Comparison of ENCODE assay signal across 24 cellular contexts in genomic region chr1:26389604-26390247, GRCh38. TPM values are rescaled to one million over a fixed set of nuclear protein-coding genes. Genes with fewer than 3 reads are reported as not detected.
A peak's percentile ranks its signal among the peaks of the same experiment; 100 is the strongest.
DNase-seq lines count a peak whose midpoint lies in the region; ATAC-seq, FAIRE-seq and TF ChIP-seq lines count a peak whose summit lies in the region.
"Had no signal": no experiment of that assay in that cellular context is flagged by ENCODE, and none has a peak within 500 bp of the region (broad histone marks: within the 10 kb centered on the region; RNA-seq: fewer than 3 reads in every experiment).

No MANE protein-coding gene starts in this region.

- H3K4me3 ChIP-seq in HepG2 (replicated peaks in 1 of 3; ENCODE audit: insufficient read depth in 1 of 3, low read depth in 2 of 3, low read length in 3 of 3): no peak overlapping the region
- no peak overlapping the region for H3K4me3 ChIP-seq in right lobe of liver
- H3K4me3 ChIP-seq in K562: no peak overlapping the region
- H3K4me3 ChIP-seq: A549, GM23248 had no signal

- no peak for FAIRE-seq in HepG2 (lab: Jason Lieb, UNC)
- FAIRE-seq in K562 (lab: Jason Lieb, UNC): no peak
- FAIRE-seq: A549, GM12891, GM18507, HTR-8/SVneo had no signal

- intact Hi-C loops in HepG2 (cut with micrococcal nuclease; ENCODE audit: unreplicated experiment): no loop called here
- intact Hi-C loops in right lobe of liver (cut with DNase I): no loop called here
- intact Hi-C loops in K562 (cut with micrococcal nuclease): loop anchor here (2.0 to 10.0 kb wide), 2 partner anchors 105 to 215 kb away; partner anchors contain the start of genes CNKSR1 and ZNF593OS
- intact Hi-C loops in sciatic nerve (cut with DNase I): no loop called here

- POLR2A ChIA-PET in HepG2 (lab: Yijun Ruan, JAX): interaction anchor here (1.4 kb wide), 1 partner anchor 39 kb away, joined by 10 read pairs; no protein-coding TSS in a partner anchor
- POLR2A ChIA-PET in K562 (lab: Yijun Ruan, JAX): interaction anchor here (0.9 kb wide), 1 partner anchor 57 kb away, joined by 3 read pairs; no protein-coding TSS in a partner anchor

- CTCF ChIA-PET in HepG2 (lab: Yijun Ruan, JAX; ENCODE audit: low intra/inter-chr PET ratio, low total read pairs): interaction anchor here (3.3 kb wide), 1 partner anchor 104 kb away, joined by 22 read pairs; no protein-coding TSS in a partner anchor
- CTCF ChIA-PET in K562 (lab: Yijun Ruan, JAX; ENCODE audit: low intra/inter-chr PET ratio): no interaction called here

- in situ Hi-C loops in HepG2 (cut with HindIII; ENCODE audit: extremely low pct_ligation_motif_present, low pct_unique_long_range_greater_than_20kb): loop anchor here (5.0 kb wide), 1 partner anchor 107 kb away; the partner anchor contains the start of gene SH3BGRL3
- in situ Hi-C loops in K562 (cut with MboI): loop anchor here (5.0 kb wide), 1 partner anchor 112 kb away; no protein-coding TSS in a partner anchor

- H4K20me1 ChIP-seq in HepG2 (ENCODE audit: insufficient read depth, low read length) (no peaks in the 10 kb centered on the region), K562 (replicated peaks; ENCODE audit: control insufficient read depth, insufficient read depth, low read length) (no peaks in the 10 kb centered on the region)

- WGBS in HepG2 (ENCODE audit: low lambda C conversion rate): 71% methylated on average over 4 of the region's 4 CpGs
- WGBS in right lobe of liver (ENCODE audit: insufficient coverage, low coverage, low lambda C conversion rate, missing lambda C conversion rate): 82% methylated on average over 3 of the region's 4 CpGs
- WGBS in K562 (ENCODE audit: insufficient coverage, low coverage, missing lambda C conversion rate): 60% methylated on average over 4 of the region's 4 CpGs

- TF ChIP-seq EP300 in HepG2 (IDR thresholded peaks at IDR 0.05; ENCODE audit: low read depth in 2 of 2, low read length in 2 of 2) (no peak), HepG2 (CRISPR knock-in tag; IDR thresholded peaks at IDR 0.05; ENCODE audit: borderline replicate concordance) (no peak), K562 (IDR thresholded peaks at IDR 0.05; ENCODE audit: low read length) (no peak)

- BruUV-seq in HepG2 (replicated peaks; lab: Mats Ljungman, UMichigan) (no TSS peak), K562 (replicated peaks; lab: Mats Ljungman, UMichigan) (no TSS peak)

- H3K9me1 ChIP-seq in K562 (ENCODE audit: control insufficient read depth, insufficient read depth, low read length): no peaks in the 10 kb centered on the region

- no peak overlapping the region for H3K9ac ChIP-seq in HepG2 (ENCODE audit: insufficient read depth, low read depth, low read length)
- 0 out of 4 replicates have a peak overlapping the region, but pooled peaks of 1 of the 2 experiments have one; percentile 0 for H3K9ac ChIP-seq in K562 (ENCODE audit: insufficient read depth in 1 of 2, low read depth in 2 of 2, low read length in 2 of 2)
- H3K9ac ChIP-seq: GM23248 had no signal

- H3K79me2 ChIP-seq in HepG2 (ENCODE audit: insufficient read depth, low read length): no peaks in the 10 kb centered on the region
- no peaks in the 10 kb centered on the region for H3K79me2 ChIP-seq in K562 (ENCODE audit: control insufficient read depth, insufficient read depth, low read length)

- H3K4me1 ChIP-seq in HepG2 (ENCODE audit: insufficient read depth, low read length) (peaks cover 55% of the 10 kb centered on the region), right lobe of liver (no peaks in the 10 kb centered on the region), K562 (replicated peaks in 1 of 2; ENCODE audit: control insufficient read depth in 2 of 2, insufficient read depth in 2 of 2, low read length in 2 of 2) (peaks cover 5 to 15% of the 10 kb centered on the region in 2 experiments)

- no peak overlapping the region for H3K27ac ChIP-seq in HepG2 (ENCODE audit: extremely low read length, insufficient read depth, low read length)
- H3K27ac ChIP-seq in right lobe of liver: no peak overlapping the region
- H3K27ac ChIP-seq in K562 (ENCODE audit: extremely low read depth, low read depth, low read length): no peak overlapping the region
- H3K27ac ChIP-seq: GM23248, HL-60 had no signal

- H3K4me2 ChIP-seq in HepG2 (ENCODE audit: low read depth, low read length) (no peak overlapping the region), K562 (ENCODE audit: insufficient read depth, low read length) (no peak overlapping the region)
- H3K4me2 ChIP-seq: A549 had no signal

- H2AFZ ChIP-seq in HepG2 (ENCODE audit: low read length) (no peak overlapping the region), K562 (ENCODE audit: low read depth, low read length) (no peak overlapping the region)
- H2AFZ ChIP-seq: GM23248 had no signal

- no peaks in the 10 kb centered on the region for H3K36me3 ChIP-seq in HepG2 (replicated peaks in 1 of 2; ENCODE audit: control insufficient read depth in 1 of 2, insufficient read depth in 2 of 2, low read length in 2 of 2)
- no peaks in the 10 kb centered on the region for H3K36me3 ChIP-seq in right lobe of liver
- H3K36me3 ChIP-seq in K562 (ENCODE audit: control insufficient read depth, insufficient read depth, low read length): no peaks in the 10 kb centered on the region

- no peak for TF ChIP-seq POLR2A in HepG2 (IDR thresholded peaks at IDR 0.05; ENCODE audit: insufficient read depth in 1 of 2, low read depth in 2 of 2, low read length in 2 of 2)
- TF ChIP-seq POLR2A in right lobe of liver (IDR thresholded peaks at IDR 0.05): no peak
- no peak for TF ChIP-seq POLR2A in K562 (conservative IDR thresholded peaks at IDR 0.05)

- H3K9me3 ChIP-seq in HepG2 (ENCODE audit: low read length) (no peaks in the 10 kb centered on the region), right lobe of liver (no peaks in the 10 kb centered on the region), K562 (replicated peaks; ENCODE audit: control insufficient read depth, insufficient read depth, low read depth, low read length) (no peaks in the 10 kb centered on the region)
- H3K9me3 ChIP-seq: A549 had no signal

- TF ChIP-seq CTCF in HepG2 (CRISPR knock-in tag; IDR thresholded peaks at IDR 0.05) (no peak), right lobe of liver (IDR thresholded peaks at IDR 0.05) (no peak), K562 (IDR thresholded peaks at IDR 0.05 in 2 of 3, conservative IDR thresholded peaks at IDR 0.05 in 1 of 3; ENCODE audit: insufficient read depth in 2 of 3, low read depth in 1 of 3, low read length in 3 of 3) (no peak), GM20000 (IDR thresholded peaks at IDR 0.05; ENCODE audit: extremely low read depth, missing control alignments) (no peak)

- TF ChIP-seq RAD21 in HepG2 (CRISPR knock-in tag; IDR thresholded peaks at IDR 0.05) (no peak), K562 (CRISPR knock-in tag; conservative IDR thresholded peaks at IDR 0.05 in 1 of 2, IDR thresholded peaks at IDR 0.05 in 1 of 2) (no peak)

- ATAC-seq in HepG2 (no peak), right lobe of liver (no peak), K562 (no peak), sciatic nerve (no peak)
- ATAC-seq: A549, HCT116 had no signal

- no peaks in the 10 kb centered on the region; a peak in 1 of 5 replicates for H3K27me3 ChIP-seq in HepG2 (ENCODE audit: control insufficient read depth in 1 of 2, insufficient read depth in 2 of 2, low read length in 2 of 2)
- no peaks in the 10 kb centered on the region for H3K27me3 ChIP-seq in right lobe of liver
- H3K27me3 ChIP-seq in K562 (ENCODE audit: control insufficient read depth in 2 of 2, insufficient read depth in 2 of 2, low read length in 2 of 2): no peaks in the 10 kb centered on the region

- DNase-seq in HepG2 (ENCODE audit: low spot score) (no peak), right lobe of liver (no peak), K562 (ENCODE audit: extremely low read depth in 1 of 4, low spot score in 3 of 4) (no peak), sciatic nerve (ENCODE audit: low spot score) (peak; percentile 6), ureter (ENCODE audit: low spot score) (no peak), GM20000 (ENCODE audit: low spot score) (no peak)
- DNase-seq: C1 segment of cervical spinal cord, DMS 273 treated with DMSO at 0.1 percent for 48 hours, GF-D8, GM23248, NCI-H1417, NCI-H1930, NCI-H2171, NCI-H748 treated with DMSO at 0.1 percent for 48 hours, RPMI8226, SIG-M5 had no signal

RNA-seq across cellular contexts. Expression of gene ZNF683, which starts 17.2 kb away (rescaled TPM):
- total RNA-seq in HepG2 (2016; rRNA removed; fragmentation: Illumina TruSeq; extraction: Trizol) (not detected in 2 replicates), right lobe of liver (under 1 TPM in 1 of 6 experiments, not detected in 5; 0.19 TPM), K562 (2014; rRNA removed) (not detected in 2 replicates), K562 (2014; rRNA removed; fragmentation: Illumina TruSeq; extraction: Trizol) (not detected in 2 replicates), K562 (2015; rRNA removed; fragmentation: Illumina TruSeq; extraction: Trizol) (not detected in 2 replicates), K562 (2021) (not detected in 2 replicates), sciatic nerve (0.31 TPM), ureter (1.2 TPM)
- total RNA-seq in HepG2 (2016; cell fraction: cytosol; rRNA removed; fragmentation: Illumina TruSeq; extraction: Trizol; ENCODE audit: low read depth): not detected in 2 replicates
- total RNA-seq in HepG2 (2016; cell fraction: insoluble cytoplasmic fraction; rRNA removed; fragmentation: Illumina TruSeq; extraction: Trizol): not detected in 2 replicates
- total RNA-seq in HepG2 (2016; cell fraction: membrane; rRNA removed; fragmentation: Illumina TruSeq; extraction: Trizol): not detected in 2 replicates
- total RNA-seq in HepG2 (2016; cell fraction: nucleus; rRNA removed; fragmentation: Illumina TruSeq; extraction: Trizol): not detected in 2 replicates
- polyA plus RNA-seq in HepG2 (2011; rRNA removed) (not detected in 2 replicates), K562 (2011; rRNA removed) (not detected in 2 replicates), K562 (2014; fragmentation: Illumina TruSeq; extraction: Trizol) (not detected in 2 replicates), K562 (2014; fragmentation: Nextera tagmentation; extraction: Ambion mirVana) (not detected), K562 (2014; rRNA removed) (not detected in 2 replicates)
- not detected in 2 replicates for polyA plus RNA-seq in HepG2 (2011; cell fraction: cytosol; rRNA removed)
- polyA plus RNA-seq in HepG2 (2011; cell fraction: nucleus; rRNA removed): not detected in 2 replicates
- polyA plus RNA-seq in HepG2 (2012): not detected in 2 replicates
- polyA plus RNA-seq in HepG2 (2016; cell fraction: cytosol; fragmentation: Illumina TruSeq; extraction: Trizol; ENCODE audit: low read depth): not detected in 2 replicates
- polyA plus RNA-seq in HepG2 (2016; cell fraction: insoluble cytoplasmic fraction; fragmentation: Illumina TruSeq; extraction: Trizol; ENCODE audit: low read depth): not detected in 2 replicates
- polyA plus RNA-seq in HepG2 (2016; cell fraction: membrane; fragmentation: Illumina TruSeq; extraction: Trizol; ENCODE audit: low read depth): not detected in 2 replicates
- polyA plus RNA-seq in HepG2 (2016; cell fraction: nucleus; fragmentation: Illumina TruSeq; extraction: Trizol; ENCODE audit: insufficient read depth, low read depth): not detected in 2 replicates
- not detected in 2 replicates for polyA minus RNA-seq in HepG2 (2011; rRNA and poly(A)+ RNA removed; ENCODE audit: low replicate concordance)
- not detected in 2 replicates for polyA minus RNA-seq in HepG2 (2011; cell fraction: cytosol; rRNA and poly(A)+ RNA removed)
- not detected in 2 replicates for polyA minus RNA-seq in HepG2 (2011; cell fraction: nucleus; rRNA and poly(A)+ RNA removed)
- total RNA-seq in K562 (2011; cell fraction: chromatin; rRNA removed; ENCODE audit: low replicate concordance): not detected in 2 replicates
- not detected in 2 replicates for total RNA-seq in K562 (2011; cell fraction: nucleolus; rRNA removed)
- total RNA-seq in K562 (2011; cell fraction: nucleoplasm; rRNA removed): not detected in 2 replicates
- polyA plus RNA-seq in K562 (2011; cell fraction: cytosol; rRNA removed): not detected in 2 replicates
- polyA plus RNA-seq in K562 (2011; cell fraction: nucleus; rRNA removed): not detected in 2 replicates
- not detected in 2 replicates for polyA plus RNA-seq in K562 (2012)
- polyA minus RNA-seq in K562 (2011; rRNA and poly(A)+ RNA removed): not detected in 2 replicates
- not detected in 2 replicates for polyA minus RNA-seq in K562 (2011; cell fraction: cytosol; rRNA and poly(A)+ RNA removed)
- not detected in 2 replicates for polyA minus RNA-seq in K562 (2011; cell fraction: nucleus; rRNA and poly(A)+ RNA removed)
- total RNA-seq: Daoy, GM23248, NCI-H460 had no signal
- polyA plus RNA-seq: A549, GM23248 had no signal

RNA-seq across cellular contexts. Expression of gene LIN28A, which starts 20.9 kb away (rescaled TPM):
- total RNA-seq in HepG2 (2016; rRNA removed; fragmentation: Illumina TruSeq; extraction: Trizol) (0.04 TPM in 1 of 2 replicates, not detected in the other), right lobe of liver (under 1 TPM in 1 of 6 experiments, not detected in 5; 0.09 TPM), K562 (2014; rRNA removed) (3.1 and 3.8 TPM in 2 replicates), K562 (2014; rRNA removed; fragmentation: Illumina TruSeq; extraction: Trizol) (4.3 and 4.5 TPM in 2 replicates), K562 (2015; rRNA removed; fragmentation: Illumina TruSeq; extraction: Trizol) (4.5 and 5.4 TPM in 2 replicates), K562 (2021) (5.1 TPM in 2 replicates), sciatic nerve (not detected), ureter (not detected)
- total RNA-seq in HepG2 (2016; cell fraction: cytosol; rRNA removed; fragmentation: Illumina TruSeq; extraction: Trizol; ENCODE audit: low read depth): not detected in 2 replicates
- total RNA-seq in HepG2 (2016; cell fraction: insoluble cytoplasmic fraction; rRNA removed; fragmentation: Illumina TruSeq; extraction: Trizol): 0.02 TPM in 1 of 2 replicates, not detected in the other
- total RNA-seq in HepG2 (2016; cell fraction: membrane; rRNA removed; fragmentation: Illumina TruSeq; extraction: Trizol): not detected in 2 replicates
- not detected in 2 replicates for total RNA-seq in HepG2 (2016; cell fraction: nucleus; rRNA removed; fragmentation: Illumina TruSeq; extraction: Trizol)
- polyA plus RNA-seq in HepG2 (2011; rRNA removed) (0.01 TPM in 1 of 2 replicates, not detected in the other), K562 (2011; rRNA removed) (0.26 and 5.2 TPM in 2 replicates), K562 (2014; fragmentation: Illumina TruSeq; extraction: Trizol) (3.5 and 3.9 TPM in 2 replicates), K562 (2014; fragmentation: Nextera tagmentation; extraction: Ambion mirVana) (1 to 10 TPM in 1 of 2 experiments, under 1 TPM in 1; 0.80 to 1.0 TPM), K562 (2014; rRNA removed) (2.4 and 3.2 TPM in 2 replicates)
- polyA plus RNA-seq in HepG2 (2011; cell fraction: cytosol; rRNA removed): 0.01 TPM in 1 of 2 replicates, not detected in the other
- 0.05 and 0.07 TPM in 2 replicates for polyA plus RNA-seq in HepG2 (2011; cell fraction: nucleus; rRNA removed)
- polyA plus RNA-seq in HepG2 (2012): 0.05 TPM in 1 of 2 replicates, not detected in the other
- not detected in 2 replicates for polyA plus RNA-seq in HepG2 (2016; cell fraction: cytosol; fragmentation: Illumina TruSeq; extraction: Trizol; ENCODE audit: low read depth)
- polyA plus RNA-seq in HepG2 (2016; cell fraction: insoluble cytoplasmic fraction; fragmentation: Illumina TruSeq; extraction: Trizol; ENCODE audit: low read depth): not detected in 2 replicates
- polyA plus RNA-seq in HepG2 (2016; cell fraction: membrane; fragmentation: Illumina TruSeq; extraction: Trizol; ENCODE audit: low read depth): not detected in 2 replicates
- not detected in 2 replicates for polyA plus RNA-seq in HepG2 (2016; cell fraction: nucleus; fragmentation: Illumina TruSeq; extraction: Trizol; ENCODE audit: insufficient read depth, low read depth)
- 0.04 TPM in 1 of 2 replicates, not detected in the other for polyA minus RNA-seq in HepG2 (2011; rRNA and poly(A)+ RNA removed; ENCODE audit: low replicate concordance)
- not detected in 2 replicates for polyA minus RNA-seq in HepG2 (2011; cell fraction: cytosol; rRNA and poly(A)+ RNA removed)
- polyA minus RNA-seq in HepG2 (2011; cell fraction: nucleus; rRNA and poly(A)+ RNA removed): not detected in 2 replicates
- total RNA-seq in K562 (2011; cell fraction: chromatin; rRNA removed; ENCODE audit: low replicate concordance): 0.51 and 0.97 TPM in 2 replicates
- 0.53 and 0.67 TPM in 2 replicates for total RNA-seq in K562 (2011; cell fraction: nucleolus; rRNA removed)
- 0.81 and 1.5 TPM in 2 replicates for total RNA-seq in K562 (2011; cell fraction: nucleoplasm; rRNA removed)
- polyA plus RNA-seq in K562 (2011; cell fraction: cytosol; rRNA removed): 0.25 and 1.9 TPM in 2 replicates
- polyA plus RNA-seq in K562 (2011; cell fraction: nucleus; rRNA removed): 0.15 and 1.7 TPM in 2 replicates
- 0.24 and 1.0 TPM in 2 replicates for polyA plus RNA-seq in K562 (2012)
- 0.69 and 13.6 TPM in 2 replicates for polyA minus RNA-seq in K562 (2011; rRNA and poly(A)+ RNA removed)
- 0.36 and 6.4 TPM in 2 replicates for polyA minus RNA-seq in K562 (2011; cell fraction: cytosol; rRNA and poly(A)+ RNA removed)
- 0.11 and 0.81 TPM in 2 replicates for polyA minus RNA-seq in K562 (2011; cell fraction: nucleus; rRNA and poly(A)+ RNA removed)
- total RNA-seq: Daoy, GM23248, NCI-H460 had no signal

RNA-seq across cellular contexts. Expression of gene CRYBG2, which starts 35.8 kb away (rescaled TPM):
- 0.39 and 1.3 TPM in 2 replicates for total RNA-seq in HepG2 (2016; rRNA removed; fragmentation: Illumina TruSeq; extraction: Trizol)
- total RNA-seq in HepG2 (2016; cell fraction: cytosol; rRNA removed; fragmentation: Illumina TruSeq; extraction: Trizol; ENCODE audit: low read depth): 0.18 TPM in 1 of 2 replicates, not detected in the other
- 0.86 and 1.1 TPM in 2 replicates for total RNA-seq in HepG2 (2016; cell fraction: insoluble cytoplasmic fraction; rRNA removed; fragmentation: Illumina TruSeq; extraction: Trizol)
- total RNA-seq in HepG2 (2016; cell fraction: membrane; rRNA removed; fragmentation: Illumina TruSeq; extraction: Trizol): 0.48 and 0.87 TPM in 2 replicates
- 2.3 TPM in 2 replicates for total RNA-seq in HepG2 (2016; cell fraction: nucleus; rRNA removed; fragmentation: Illumina TruSeq; extraction: Trizol)
- 2.9 and 4.7 TPM in 2 replicates for polyA plus RNA-seq in HepG2 (2011; rRNA removed)
- polyA plus RNA-seq in HepG2 (2011; cell fraction: cytosol; rRNA removed): 2.0 and 2.5 TPM in 2 replicates
- polyA plus RNA-seq in HepG2 (2011; cell fraction: nucleus; rRNA removed): 16.5 and 19.4 TPM in 2 replicates
- 2.7 and 3.8 TPM in 2 replicates for polyA plus RNA-seq in HepG2 (2012)
- 0.12 and 0.98 TPM in 2 replicates for polyA plus RNA-seq in HepG2 (2016; cell fraction: cytosol; fragmentation: Illumina TruSeq; extraction: Trizol; ENCODE audit: low read depth)
- polyA plus RNA-seq in HepG2 (2016; cell fraction: insoluble cytoplasmic fraction; fragmentation: Illumina TruSeq; extraction: Trizol; ENCODE audit: low read depth): 1.7 and 1.8 TPM in 2 replicates
- polyA plus RNA-seq in HepG2 (2016; cell fraction: membrane; fragmentation: Illumina TruSeq; extraction: Trizol; ENCODE audit: low read depth): 0.48 and 0.79 TPM in 2 replicates
- 3.4 and 8.9 TPM in 2 replicates for polyA plus RNA-seq in HepG2 (2016; cell fraction: nucleus; fragmentation: Illumina TruSeq; extraction: Trizol; ENCODE audit: insufficient read depth, low read depth)
- 3.5 and 7.2 TPM in 2 replicates for polyA minus RNA-seq in HepG2 (2011; rRNA and poly(A)+ RNA removed; ENCODE audit: low replicate concordance)
- 3.4 and 5.1 TPM in 2 replicates for polyA minus RNA-seq in HepG2 (2011; cell fraction: cytosol; rRNA and poly(A)+ RNA removed)
- 7.6 and 9.4 TPM in 2 replicates for polyA minus RNA-seq in HepG2 (2011; cell fraction: nucleus; rRNA and poly(A)+ RNA removed)
- total RNA-seq in right lobe of liver: 1 to 10 TPM in 2 of 6 experiments, under 1 TPM in 1, not detected in 3; 0.81 to 1.9 (median 1.7) TPM
- 7.8 and 10.7 TPM in 2 replicates for total RNA-seq in K562 (2011; cell fraction: chromatin; rRNA removed; ENCODE audit: low replicate concordance)
- total RNA-seq in K562 (2011; cell fraction: nucleolus; rRNA removed): 10.0 and 10.2 TPM in 2 replicates
- 5.7 and 6.5 TPM in 2 replicates for total RNA-seq in K562 (2011; cell fraction: nucleoplasm; rRNA removed)
- 7.5 and 12.6 TPM in 2 replicates for total RNA-seq in K562 (2014; rRNA removed)
- total RNA-seq in K562 (2014; rRNA removed; fragmentation: Illumina TruSeq; extraction: Trizol): 1.3 and 2.1 TPM in 2 replicates
- total RNA-seq in K562 (2015; rRNA removed; fragmentation: Illumina TruSeq; extraction: Trizol): 1.9 and 2.5 TPM in 2 replicates
- total RNA-seq in K562 (2021): 8.5 and 8.8 TPM in 2 replicates
- 3.3 and 3.8 TPM in 2 replicates for polyA plus RNA-seq in K562 (2011; rRNA removed)
- polyA plus RNA-seq in K562 (2011; cell fraction: cytosol; rRNA removed): 4.8 and 8.5 TPM in 2 replicates
- polyA plus RNA-seq in K562 (2011; cell fraction: nucleus; rRNA removed): 6.5 and 9.6 TPM in 2 replicates
- polyA plus RNA-seq in K562 (2012): 4.3 and 24.3 TPM in 2 replicates
- polyA plus RNA-seq in K562 (2014; fragmentation: Illumina TruSeq; extraction: Trizol): 3.7 and 5.1 TPM in 2 replicates
- polyA plus RNA-seq in K562 (2014; fragmentation: Nextera tagmentation; extraction: Ambion mirVana): 1 to 10 TPM in 1 of 2 experiments, under 1 TPM in 1; 0.39 to 2.4 TPM
- polyA plus RNA-seq in K562 (2014; rRNA removed): 3.1 and 8.1 TPM in 2 replicates
- 1.6 and 1.9 TPM in 2 replicates for polyA minus RNA-seq in K562 (2011; rRNA and poly(A)+ RNA removed)
- 5.9 and 7.5 TPM in 2 replicates for polyA minus RNA-seq in K562 (2011; cell fraction: cytosol; rRNA and poly(A)+ RNA removed)
- 2.6 and 4.4 TPM in 2 replicates for polyA minus RNA-seq in K562 (2011; cell fraction: nucleus; rRNA and poly(A)+ RNA removed)
- total RNA-seq in sciatic nerve: not detected
- 25.2 TPM for total RNA-seq in ureter
- total RNA-seq: GM23248 had no signal
- polyA plus RNA-seq: GM23248 had no signal

RNA-seq across cellular contexts. Expression of gene DHDDS, which starts 42.4 kb away (rescaled TPM):
- total RNA-seq in HepG2 (2016; rRNA removed; fragmentation: Illumina TruSeq; extraction: Trizol) (26.5 and 28.3 TPM in 2 replicates), right lobe of liver (10 to 100 TPM; 20.0 to 48.6 (median 24.9) TPM), K562 (2014; rRNA removed) (40.8 and 45.3 TPM in 2 replicates), K562 (2014; rRNA removed; fragmentation: Illumina TruSeq; extraction: Trizol) (49.6 and 51.4 TPM in 2 replicates), K562 (2015; rRNA removed; fragmentation: Illumina TruSeq; extraction: Trizol) (46.8 and 47.4 TPM in 2 replicates), K562 (2021) (55.0 and 60.4 TPM in 2 replicates), sciatic nerve (42.2 TPM), ureter (59.7 TPM)
- total RNA-seq in HepG2 (2016; cell fraction: cytosol; rRNA removed; fragmentation: Illumina TruSeq; extraction: Trizol; ENCODE audit: low read depth): 7.6 and 8.2 TPM in 2 replicates
- 25.2 and 29.1 TPM in 2 replicates for total RNA-seq in HepG2 (2016; cell fraction: insoluble cytoplasmic fraction; rRNA removed; fragmentation: Illumina TruSeq; extraction: Trizol)
- 8.7 and 10.1 TPM in 2 replicates for total RNA-seq in HepG2 (2016; cell fraction: membrane; rRNA removed; fragmentation: Illumina TruSeq; extraction: Trizol)
- 24.6 and 27.6 TPM in 2 replicates for total RNA-seq in HepG2 (2016; cell fraction: nucleus; rRNA removed; fragmentation: Illumina TruSeq; extraction: Trizol)
- polyA plus RNA-seq in HepG2 (2011; rRNA removed) (18.3 and 18.9 TPM in 2 replicates), K562 (2011; rRNA removed) (34.8 and 39.8 TPM in 2 replicates), K562 (2014; fragmentation: Illumina TruSeq; extraction: Trizol) (41.8 and 50.3 TPM in 2 replicates), K562 (2014; fragmentation: Nextera tagmentation; extraction: Ambion mirVana) (10 to 100 TPM; 33.3 to 44.3 TPM), K562 (2014; rRNA removed) (38.3 and 42.1 TPM in 2 replicates)
- 16.7 and 17.2 TPM in 2 replicates for polyA plus RNA-seq in HepG2 (2011; cell fraction: cytosol; rRNA removed)
- polyA plus RNA-seq in HepG2 (2011; cell fraction: nucleus; rRNA removed): 34.7 and 40.5 TPM in 2 replicates
- polyA plus RNA-seq in HepG2 (2012): 15.5 and 18.2 TPM in 2 replicates
- polyA plus RNA-seq in HepG2 (2016; cell fraction: cytosol; fragmentation: Illumina TruSeq; extraction: Trizol; ENCODE audit: low read depth): 2.9 TPM in 2 replicates
- 21.6 and 26.2 TPM in 2 replicates for polyA plus RNA-seq in HepG2 (2016; cell fraction: insoluble cytoplasmic fraction; fragmentation: Illumina TruSeq; extraction: Trizol; ENCODE audit: low read depth)
- polyA plus RNA-seq in HepG2 (2016; cell fraction: membrane; fragmentation: Illumina TruSeq; extraction: Trizol; ENCODE audit: low read depth): 5.2 and 5.5 TPM in 2 replicates
- polyA plus RNA-seq in HepG2 (2016; cell fraction: nucleus; fragmentation: Illumina TruSeq; extraction: Trizol; ENCODE audit: insufficient read depth, low read depth): 36.9 and 42.9 TPM in 2 replicates
- polyA minus RNA-seq in HepG2 (2011; rRNA and poly(A)+ RNA removed; ENCODE audit: low replicate concordance): 29.3 and 39.0 TPM in 2 replicates
- 9.5 and 12.6 TPM in 2 replicates for polyA minus RNA-seq in HepG2 (2011; cell fraction: cytosol; rRNA and poly(A)+ RNA removed)
- 49.0 and 50.6 TPM in 2 replicates for polyA minus RNA-seq in HepG2 (2011; cell fraction: nucleus; rRNA and poly(A)+ RNA removed)
- 193 and 199 TPM in 2 replicates for total RNA-seq in K562 (2011; cell fraction: chromatin; rRNA removed; ENCODE audit: low replicate concordance)
- 118 TPM in 2 replicates for total RNA-seq in K562 (2011; cell fraction: nucleolus; rRNA removed)
- 160 and 187 TPM in 2 replicates for total RNA-seq in K562 (2011; cell fraction: nucleoplasm; rRNA removed)
- 30.4 and 33.9 TPM in 2 replicates for polyA plus RNA-seq in K562 (2011; cell fraction: cytosol; rRNA removed)
- 36.1 and 38.4 TPM in 2 replicates for polyA plus RNA-seq in K562 (2011; cell fraction: nucleus; rRNA removed)
- 30.7 and 44.5 TPM in 2 replicates for polyA plus RNA-seq in K562 (2012)
- 75.8 and 89.1 TPM in 2 replicates for polyA minus RNA-seq in K562 (2011; rRNA and poly(A)+ RNA removed)
- polyA minus RNA-seq in K562 (2011; cell fraction: cytosol; rRNA and poly(A)+ RNA removed): 23.4 and 26.7 TPM in 2 replicates
- polyA minus RNA-seq in K562 (2011; cell fraction: nucleus; rRNA and poly(A)+ RNA removed): 39.3 and 68.4 TPM in 2 replicates

Comparison
In these comparisons a context has a peak if more than half of its experiments do, and no peak if none do; other contexts are left out.
1. Of the 241 proteins assayed by ChIP-seq in both HepG2 and K562: peak only in HepG2: none; only in K562: CEBPG; in both: CEBPB; in neither: 237; mixed calls (peak in some experiments, not most) for 2.